In the genomic region with DNA sequence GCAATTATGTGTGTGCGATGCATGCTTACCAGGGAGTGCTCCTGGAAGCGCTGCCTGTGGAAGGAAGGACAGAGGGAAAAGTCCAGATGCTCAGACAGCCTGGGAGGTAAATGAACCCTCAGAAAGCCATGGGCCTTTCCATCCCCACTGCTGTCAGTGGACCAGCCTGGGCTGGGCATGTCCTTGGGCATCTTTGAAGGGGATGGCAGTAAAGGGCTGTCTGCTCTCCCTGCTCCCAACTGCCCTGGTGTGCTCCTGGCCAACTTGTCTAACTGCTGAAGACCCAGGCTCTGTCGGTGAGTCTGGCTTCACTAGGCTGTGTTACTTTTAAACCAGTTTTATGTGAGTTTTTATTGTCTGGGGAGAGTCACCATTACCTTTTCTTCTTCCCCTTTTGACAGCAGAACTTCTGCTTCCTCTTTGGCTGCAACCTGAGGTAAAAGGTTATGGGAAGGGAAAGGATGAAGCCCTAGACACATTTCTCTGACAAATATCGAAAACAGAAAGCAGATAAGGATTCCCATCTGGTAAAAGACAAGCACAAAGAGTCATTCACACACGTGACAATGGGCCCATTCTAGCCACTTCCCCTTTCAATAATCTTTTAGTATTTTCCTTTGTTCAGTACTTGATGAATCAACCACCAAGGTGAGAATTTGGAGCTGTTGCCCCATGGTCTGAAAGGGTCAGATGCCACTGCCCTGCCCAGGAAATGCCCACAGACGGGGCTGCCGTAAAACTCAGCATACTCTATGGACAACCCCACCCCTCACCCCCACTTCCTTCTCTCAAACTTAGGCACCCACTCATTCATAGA, we compare ENCODE assay signal across 8 cellular contexts. TPM values are rescaled to one million over a fixed set of nuclear protein-coding genes. Genes with fewer than 3 reads are reported as not detected.
DNase-seq lines count a peak whose midpoint lies in the region; ATAC-seq, FAIRE-seq and TF ChIP-seq lines count a peak whose summit lies in the region.

No MANE protein-coding gene starts in this region.

- no TSS peak for BruUV-seq in K562 (replicated peaks; lab: Mats Ljungman, UMichigan)

- H3K27me3 ChIP-seq in K562 (ENCODE audit: control insufficient read depth in 2 of 2, insufficient read depth in 2 of 2, low read length in 2 of 2) (no peaks in the 10 kb centered on the region), SK-N-SH (ENCODE audit: insufficient read depth) (no peaks in the 10 kb centered on the region), body of pancreas (no peaks in the 10 kb centered on the region)

- CTCF ChIA-PET in K562 (lab: Yijun Ruan, JAX; ENCODE audit: low intra/inter-chr PET ratio) = no interaction called here
- CTCF ChIA-PET in SK-N-SH (lab: Yijun Ruan, JAX) = no interaction called here

- intact Hi-C loops in K562 (cut with micrococcal nuclease) (loop anchor here (10.0 kb wide), 1 partner anchor 373 kb away; no protein-coding TSS in a partner anchor), body of pancreas (cut with DNase I) (no loop called here)

- TF ChIP-seq RAD21 in K562 (CRISPR knock-in tag; conservative IDR thresholded peaks at IDR 0.05 in 1 of 2, IDR thresholded peaks at IDR 0.05 in 1 of 2) = no peak
- TF ChIP-seq RAD21 in SK-N-SH (IDR thresholded peaks at IDR 0.05; ENCODE audit: low read length) = no peak

- H3K36me3 ChIP-seq in K562 (ENCODE audit: control insufficient read depth, insufficient read depth, low read length) = no peaks in the 10 kb centered on the region
- no peaks in the 10 kb centered on the region for H3K36me3 ChIP-seq in SK-N-SH (replicated peaks in 1 of 2; ENCODE audit: control insufficient read depth in 1 of 2, insufficient read depth in 2 of 2, low read length in 1 of 2)
- no peaks in the 10 kb centered on the region for H3K36me3 ChIP-seq in body of pancreas (replicated peaks in 1 of 2; ENCODE audit: insufficient read depth in 1 of 2, low read depth in 2 of 2)

- H3F3A ChIP-seq in SK-N-SH (replicated peaks; ENCODE audit: insufficient read depth) = no peaks in the 10 kb centered on the region

- WGBS in K562 (ENCODE audit: insufficient coverage, low coverage, missing lambda C conversion rate) = 34% methylated on average over 6 of the region's 7 CpGs
- WGBS in SK-N-SH (ENCODE audit: low lambda C conversion rate) = 64% methylated on average over 6 of the region's 7 CpGs
- 44 to 50% methylated on average over 5 to 7 of the region's 7 CpGs for WGBS in body of pancreas, 2 donors

- H3K79me2 ChIP-seq in K562 (ENCODE audit: control insufficient read depth, insufficient read depth, low read length) = no peaks in the 10 kb centered on the region
- no peaks in the 10 kb centered on the region for H3K79me2 ChIP-seq in SK-N-SH (ENCODE audit: insufficient read depth)

- H3K4me2 ChIP-seq in K562 (ENCODE audit: insufficient read depth, low read length) (no peak overlapping the region), SK-N-SH (no peak overlapping the region)

- no peak for TF ChIP-seq POLR2A in K562 (conservative IDR thresholded peaks at IDR 0.05)
- TF ChIP-seq POLR2A in body of pancreas (IDR thresholded peaks at IDR 0.05) = no peak

- TF ChIP-seq CTCF in GM12875 (IDR thresholded peaks at IDR 0.05; ENCODE audit: borderline replicate concordance, insufficient read depth, low read depth, low read length) = no peak
- TF ChIP-seq CTCF in K562 (IDR thresholded peaks at IDR 0.05 in 2 of 3, conservative IDR thresholded peaks at IDR 0.05 in 1 of 3; ENCODE audit: insufficient read depth in 2 of 3, low read depth in 1 of 3, low read length in 3 of 3) = no peak
- no peak for TF ChIP-seq CTCF in SK-N-SH (IDR thresholded peaks at IDR 0.05)
- no peak for TF ChIP-seq CTCF in body of pancreas (IDR thresholded peaks at IDR 0.05)
- no peak for TF ChIP-seq CTCF in foreskin fibroblast (IDR thresholded peaks at IDR 0.05; ENCODE audit: low read depth, low read length)

- H3K4me3 ChIP-seq in GM12875 (ENCODE audit: low read depth, low read length) (peak overlapping the region; percentile 21), K562 (no peak overlapping the region), SK-N-SH (ENCODE audit: low read depth in 2 of 2, low read length in 1 of 2) (no peak overlapping the region), body of pancreas (no peak overlapping the region), foreskin fibroblast (ENCODE audit: low read depth in 1 of 2, low read length in 2 of 2) (no peak overlapping the region)

- no peaks in the 10 kb centered on the region for H3K9me1 ChIP-seq in K562 (ENCODE audit: control insufficient read depth, insufficient read depth, low read length)

- peak; percentile 62 for ATAC-seq in GM21526 (IDR thresholded peaks at IDR 0.05; ENCODE audit: low FRiP score, unreplicated experiment)
- peak; percentile 63 for ATAC-seq in HG03575 (IDR thresholded peaks at IDR 0.05; ENCODE audit: extremely low read depth, insufficient number of reproducible peaks, low FRiP score, unreplicated experiment)
- no peak for ATAC-seq in K562
- no peak for ATAC-seq in body of pancreas

- H2AFZ ChIP-seq in K562 (ENCODE audit: low read depth, low read length) (peak overlapping the region; percentile 39; the same call in 1 of the 2 replicates), SK-N-SH (ENCODE audit: low read depth) (no peak overlapping the region)

- in situ Hi-C loops in K562 (cut with MboI) = no loop called here

- TF ChIP-seq EP300 in K562 (IDR thresholded peaks at IDR 0.05; ENCODE audit: low read length) (no peak), SK-N-SH (IDR thresholded peaks at IDR 0.05; ENCODE audit: borderline replicate concordance in 1 of 2, low read depth in 1 of 2, low read length in 1 of 2) (no peak)

- DNase-seq in K562 (ENCODE audit: extremely low read depth in 1 of 4, low spot score in 3 of 4) (no peak), SK-N-SH (no peak), GM03348 (ENCODE audit: low spot score) (no peak), body of pancreas (no peak), foreskin fibroblast (no peak)

- no peak overlapping the region for H3K27ac ChIP-seq in K562 (ENCODE audit: extremely low read depth, low read depth, low read length)
- no peak overlapping the region for H3K27ac ChIP-seq in SK-N-SH (ENCODE audit: low read depth in 2 of 2, low read length in 1 of 2)
- H3K27ac ChIP-seq in body of pancreas = peak overlapping the region in 1 of 4 donors; percentile 48

- H3K4me1 ChIP-seq in K562 (replicated peaks in 1 of 2; ENCODE audit: control insufficient read depth in 2 of 2, insufficient read depth in 2 of 2, low read length in 2 of 2) (peaks cover 3 to 5% of the 10 kb centered on the region in 2 experiments; a peak in 1 of 5 replicates), SK-N-SH (ENCODE audit: control insufficient read depth in 1 of 2, insufficient read depth in 2 of 2, low read depth in 1 of 2, low read length in 1 of 2) (no peaks in the 10 kb centered on the region), body of pancreas (no peaks in the 10 kb centered on the region)

- no peak for FAIRE-seq in K562 (lab: Jason Lieb, UNC)

- H3K9ac ChIP-seq in K562 (ENCODE audit: insufficient read depth in 1 of 2, low read depth in 2 of 2, low read length in 2 of 2) (no peak overlapping the region), SK-N-SH (no peak overlapping the region)

- POLR2A ChIA-PET in K562 (lab: Yijun Ruan, JAX) (interaction anchor here (0.6 kb wide), 1 partner anchor 338 kb away, joined by 3 read pairs; no protein-coding TSS in a partner anchor), SK-N-SH (lab: Yijun Ruan, JAX) (no interaction called here)

- H4K20me1 ChIP-seq in K562 (replicated peaks; ENCODE audit: control insufficient read depth, insufficient read depth, low read length) = no peaks in the 10 kb centered on the region
- no peaks in the 10 kb centered on the region for H4K20me1 ChIP-seq in SK-N-SH (ENCODE audit: insufficient read depth)

- H3K9me2 ChIP-seq in SK-N-SH = no peaks in the 10 kb centered on the region

- H3K9me3 ChIP-seq in K562 (replicated peaks; ENCODE audit: control insufficient read depth, insufficient read depth, low read depth, low read length) = no peaks in the 10 kb centered on the region
- H3K9me3 ChIP-seq in SK-N-SH = no peaks in the 10 kb centered on the region
- no peaks in the 10 kb centered on the region for H3K9me3 ChIP-seq in body of pancreas

TF ChIP-seq in K562, 482 proteins besides CTCF, POLR2A, EP300 and RAD21 (continues in another document):
- TF ChIP-seq SPI1 (IDR thresholded peaks at IDR 0.05; ENCODE audit: borderline replicate concordance, low read depth, low read length) = peak; percentile 88
- peak; percentile 63; the same call in 1 of the 2 replicates for TF ChIP-seq SOX6 (IDR thresholded peaks at IDR 0.05)

TF ChIP-seq in SK-N-SH, 30 proteins besides CTCF, POLR2A, EP300 and RAD21 (continues in another document):
- TF ChIP-seq SMC3 (IDR thresholded peaks at IDR 0.05; ENCODE audit: low read depth, low read length) = no peak

RNA-seq across cellular contexts. Expression of a gene that starts 27.6 kb away (rescaled TPM):
- total RNA-seq in K562 (2011; cell fraction: chromatin; rRNA removed; ENCODE audit: low replicate concordance) = 3.0 and 3.5 TPM in 2 replicates
- 1.0 and 1.2 TPM in 2 replicates for total RNA-seq in K562 (2011; cell fraction: nucleolus; rRNA removed)
- 1.6 and 1.8 TPM in 2 replicates for total RNA-seq in K562 (2011; cell fraction: nucleoplasm; rRNA removed)
- total RNA-seq in K562 (2014; rRNA removed) (1.5 and 1.6 TPM in 2 replicates), K562 (2014; rRNA removed; fragmentation: Illumina TruSeq; extraction: Trizol) (1.6 TPM in 2 replicates), K562 (2015; rRNA removed; fragmentation: Illumina TruSeq; extraction: Trizol) (1.1 and 1.5 TPM in 2 replicates), K562 (2021) (1.4 TPM in 2 replicates), body of pancreas (10 to 100 TPM; 28.0 to 37.2 TPM)
- polyA plus RNA-seq in K562 (2011; rRNA removed) (2.4 and 5.1 TPM in 2 replicates), K562 (2014; fragmentation: Illumina TruSeq; extraction: Trizol) (1.7 and 1.9 TPM in 2 replicates), K562 (2014; fragmentation: Nextera tagmentation; extraction: Ambion mirVana) (under 1 TPM; 0.20 to 0.35 TPM), K562 (2014; rRNA removed) (1.2 and 1.3 TPM in 2 replicates), SK-N-SH (2012; rRNA removed) (0.07 and 0.08 TPM in 2 replicates)
- polyA plus RNA-seq in K562 (2011; cell fraction: cytosol; rRNA removed) = 1.4 and 4.7 TPM in 2 replicates
- polyA plus RNA-seq in K562 (2011; cell fraction: nucleus; rRNA removed) = 1.9 and 3.7 TPM in 2 replicates
- 0.98 and 1.3 TPM in 2 replicates for polyA plus RNA-seq in K562 (2012)
- 4.9 and 17.9 TPM in 2 replicates for polyA minus RNA-seq in K562 (2011; rRNA and poly(A)+ RNA removed)
- polyA minus RNA-seq in K562 (2011; cell fraction: cytosol; rRNA and poly(A)+ RNA removed) = 2.7 and 6.6 TPM in 2 replicates
- 0.94 and 4.3 TPM in 2 replicates for polyA minus RNA-seq in K562 (2011; cell fraction: nucleus; rRNA and poly(A)+ RNA removed)
- 0.06 and 0.17 TPM in 2 replicates for polyA plus RNA-seq in SK-N-SH (2012; cell fraction: cytosol; rRNA removed)
- 0.02 TPM in 2 replicates for polyA plus RNA-seq in SK-N-SH (2012; cell fraction: nucleus; rRNA removed)

Comparison
In these comparisons a context has a peak if more than half of its experiments do, and no peak if none do; other contexts are left out.
1. ATAC-seq: peak in GM21526 (single experiment) and HG03575 (single experiment); none in K562 (single experiment) and body of pancreas (single experiment).
2. RNA of a gene that starts 27.6 kb away (total RNA-seq): 28.0 to 37.2 TPM in body of pancreas; 1.0 to 3.5 TPM in K562; every median in the first group is over 4 times any median in the second.